ENCODE assay signal across 17 cellular contexts in the genomic region with DNA sequence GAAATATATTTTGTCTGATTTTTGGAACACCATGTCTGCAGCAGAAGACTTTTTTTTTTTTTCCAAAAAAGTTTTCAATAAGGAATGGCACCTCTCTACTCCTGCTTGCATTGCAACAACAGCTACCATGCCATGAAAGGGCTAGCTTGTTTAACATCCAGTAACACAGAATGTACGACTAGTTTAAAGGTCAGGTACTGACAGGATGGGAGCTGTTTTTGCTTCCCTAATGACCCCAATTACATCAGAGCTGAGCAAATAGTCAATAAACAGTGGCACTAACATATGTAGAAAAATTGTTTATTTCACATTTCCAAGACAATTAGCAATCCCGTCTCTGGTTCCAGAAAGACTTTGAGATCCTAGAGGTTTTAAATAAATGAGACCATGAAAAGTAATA.
A peak's percentile ranks its signal among the peaks of the same experiment; 100 is the strongest.
DNase-seq lines count a peak whose midpoint lies in the region; ATAC-seq, FAIRE-seq and TF ChIP-seq lines count a peak whose summit lies in the region.
"Had no signal": no experiment of that assay in that cellular context is flagged by ENCODE, and none has a peak within 500 bp of the region (broad histone marks: within the 10 kb centered on the region; RNA-seq: fewer than 3 reads in every experiment).

No MANE protein-coding gene starts in this region.

- H3K4me1 ChIP-seq in astrocyte (ENCODE audit: insufficient read depth, low read length) (no peaks in the 10 kb centered on the region), liver (ENCODE audit: control insufficient read depth in 4 of 4, insufficient read depth in 4 of 4, low read length in 3 of 4) (peaks cover 2 to 11% (median 5%) of the 10 kb centered on the region in 4 donors), GM23248 (ENCODE audit: insufficient read depth) (peaks cover 12% of the 10 kb centered on the region; the same call in 1 of the 2 replicates)

- TF ChIP-seq CTCF in astrocyte (IDR thresholded peaks at IDR 0.05; ENCODE audit: insufficient read depth, low read depth, low read length): no peak
- TF ChIP-seq CTCF in liver (IDR thresholded peaks at IDR 0.05; ENCODE audit: low read depth, low read length, missing input control): no peak

- H3K27ac ChIP-seq in astrocyte (ENCODE audit: low read depth, low read length) (no peak overlapping the region), liver (ENCODE audit: low read depth in 1 of 2, low read length in 2 of 2) (no peak overlapping the region), GM23248 (no peak overlapping the region)
- H3K27ac ChIP-seq: C4-2B, HL-60 had no signal

- DNase-seq in HuH-7.5 (ENCODE audit: low spot score) (peak; percentile 48), NCI-H69 (lab: John Stamatoyannopoulos, UW) (peak; percentile 32), astrocyte (ENCODE audit: low read depth) (no peak), GM23248 (no peak), NCI-H1417 treated with DMSO at 0.1 percent for 48 hours (lab: John Stamatoyannopoulos, UW) (no peak)
- no peak for DNase-seq in activated T-cell treated with anti-CD3 and anti-CD28 coated beads, Interleukin-2, amount 50 U/mL, for 72 hours
- DNase-seq: CD4-positive, alpha-beta memory T cell; DMS79; GOT3; H9 had no signal

- H3K4me3 Mint-ChIP-seq in astrocyte (ENCODE audit: unreplicated experiment): no peak overlapping the region
- no peak overlapping the region for H3K4me3 Mint-ChIP-seq in activated T-cell treated with anti-CD3 and anti-CD28 coated beads, Interleukin-2, amount 50 U/mL, for 72 hours
- H3K4me3 Mint-ChIP-seq: B cell; CD4-positive, alpha-beta memory T cell; H9; IgD-negative memory B cell had no signal

- peak in 1 of 2 donors; percentile 44 for TF ChIP-seq RAD21 in liver (IDR thresholded peaks at IDR 0.05)

- H2AFZ ChIP-seq in astrocyte (ENCODE audit: low read depth, low read length) (no peak overlapping the region), GM23248 (no peak overlapping the region)

- no peaks in the 10 kb centered on the region for H3K79me2 ChIP-seq in astrocyte (ENCODE audit: insufficient read depth, low read length)
- H3K79me2 ChIP-seq in GM23248 (ENCODE audit: insufficient read depth): no peaks in the 10 kb centered on the region

- in situ Hi-C loops in GM23248 (cut with MboI): no loop called here

- H3K9me2 ChIP-seq in GM23248 (ENCODE audit: insufficient read depth): no peaks in the 10 kb centered on the region

- H3K9me3 ChIP-seq in astrocyte (ENCODE audit: insufficient read depth, low read depth, low read length) (peaks cover 4% of the 10 kb centered on the region), liver (ENCODE audit: control insufficient read depth in 4 of 4, low read length in 3 of 4) (peaks cover 0 to 3% (median 2%) of the 10 kb centered on the region in 4 donors), GM23248 (ENCODE audit: low read depth) (no peaks in the 10 kb centered on the region)

- H3K27me3 Mint-ChIP-seq in astrocyte (ENCODE audit: low read depth, unreplicated experiment): no peaks in the 10 kb centered on the region
- no peaks in the 10 kb centered on the region for H3K27me3 Mint-ChIP-seq in activated T-cell treated with anti-CD3 and anti-CD28 coated beads, Interleukin-2, amount 50 U/mL, for 72 hours (ENCODE audit: low read depth)
- H3K27me3 Mint-ChIP-seq: B cell; CD4-positive, alpha-beta memory T cell; IgD-negative memory B cell had no signal

- H3F3A ChIP-seq in GM23248 (ENCODE audit: insufficient read depth): 0 out of 2 replicates have a peak, but pooled peaks cover 3% of the 10 kb centered on the region

- H3K4me3 ChIP-seq in astrocyte (ENCODE audit: insufficient read depth, low read depth, low read length) (no peak overlapping the region), liver (ENCODE audit: low read depth in 1 of 3, low read length in 3 of 3) (no peak overlapping the region), GM23248 (no peak overlapping the region)

- ATAC-seq in activated T-cell treated with anti-CD3 and anti-CD28 coated beads, Interleukin-2, amount 50 U/mL, for 72 hours (replicated peaks in 1 of 2): no peak
- no peak for ATAC-seq in GM19467 (IDR thresholded peaks at IDR 0.05; ENCODE audit: unreplicated experiment)

- H3K27me3 ChIP-seq in astrocyte (ENCODE audit: insufficient read depth, low read length) (no peaks in the 10 kb centered on the region), liver (ENCODE audit: control insufficient read depth in 4 of 4, insufficient read depth in 4 of 4, low read length in 3 of 4) (no peaks in the 10 kb centered on the region), GM23248 (replicated peaks; ENCODE audit: insufficient read depth) (no peaks in the 10 kb centered on the region)

- H3K4me2 ChIP-seq in astrocyte (ENCODE audit: low read length) (no peak overlapping the region), GM23248 (ENCODE audit: unreplicated experiment) (no peak overlapping the region)

- peaks cover 8% of the 10 kb centered on the region for H3K4me1 Mint-ChIP-seq in astrocyte (ENCODE audit: low read depth, unreplicated experiment)
- H3K4me1 Mint-ChIP-seq in activated T-cell treated with anti-CD3 and anti-CD28 coated beads, Interleukin-2, amount 50 U/mL, for 72 hours (ENCODE audit: low read depth): no peaks in the 10 kb centered on the region
- H3K4me1 Mint-ChIP-seq: B cell; CD4-positive, alpha-beta memory T cell; IgD-negative memory B cell had no signal

- no peaks in the 10 kb centered on the region for H4K20me1 ChIP-seq in astrocyte (ENCODE audit: insufficient read depth, low read length)
- no peaks in the 10 kb centered on the region for H4K20me1 ChIP-seq in GM23248 (ENCODE audit: insufficient read depth)

- FAIRE-seq in astrocyte (lab: Jason Lieb, UNC): peak; percentile 13
- FAIRE-seq: GM12891 had no signal

- peaks cover 6% of the 10 kb centered on the region for H3K9me3 Mint-ChIP-seq in astrocyte (ENCODE audit: unreplicated experiment)
- peaks cover 3% of the 10 kb centered on the region in 2 donors for H3K9me3 Mint-ChIP-seq in activated T-cell treated with anti-CD3 and anti-CD28 coated beads, Interleukin-2, amount 50 U/mL, for 72 hours
- H3K9me3 Mint-ChIP-seq: H9 had no signal

- H3K36me3 ChIP-seq in astrocyte (ENCODE audit: insufficient read depth, low read length) (no peaks in the 10 kb centered on the region), liver (ENCODE audit: control insufficient read depth in 4 of 4, insufficient read depth in 3 of 4, low read depth in 1 of 4, low read length in 3 of 4) (no peaks in the 10 kb centered on the region), GM23248 (ENCODE audit: low read depth) (no peaks in the 10 kb centered on the region)

- no peak overlapping the region for H3K9ac ChIP-seq in astrocyte (ENCODE audit: low read length)
- H3K9ac ChIP-seq in liver (ENCODE audit: low read depth in 1 of 2, low read length in 2 of 2): no peak overlapping the region
- no peak overlapping the region for H3K9ac ChIP-seq in GM23248

- 17% methylated on average over 2 of the region's 2 CpGs for WGBS in liver
- WGBS in GM23248 (ENCODE audit: low coverage in 1 of 2, low lambda C conversion rate in 2 of 2, missing lambda C conversion rate in 2 of 2), 2 experiments: 79 to 89% methylated on average over 2 of the region's 2 CpGs

- no peaks in the 10 kb centered on the region for H3K36me3 Mint-ChIP-seq in astrocyte (ENCODE audit: low read depth, unreplicated experiment)
- H3K36me3 Mint-ChIP-seq in activated T-cell treated with anti-CD3 and anti-CD28 coated beads, Interleukin-2, amount 50 U/mL, for 72 hours (ENCODE audit: insufficient read depth in 2 of 2): no peaks in the 10 kb centered on the region
- H3K36me3 Mint-ChIP-seq: CD4-positive, alpha-beta memory T cell; IgD-negative memory B cell had no signal

- no peak overlapping the region for H3K27ac Mint-ChIP-seq in astrocyte (ENCODE audit: unreplicated experiment)
- H3K27ac Mint-ChIP-seq in activated T-cell treated with anti-CD3 and anti-CD28 coated beads, Interleukin-2, amount 50 U/mL, for 72 hours: no peak overlapping the region
- H3K27ac Mint-ChIP-seq: B cell; CD4-positive, alpha-beta memory T cell; H9; IgD-negative memory B cell had no signal

TF ChIP-seq in liver, 16 proteins besides CTCF, POLR2A, EP300 and RAD21 (continues in another document):
- TF ChIP-seq FOXA1 (IDR thresholded peaks at IDR 0.05) (no peak), EGR1 (IDR thresholded peaks at IDR 0.05; ENCODE audit: low read depth in 2 of 2) (no peak), TAF1 (conservative IDR thresholded peaks at IDR 0.05) (no peak), YY1 (IDR thresholded peaks at IDR 0.05) (peak; percentile 64), HNF4A (conservative IDR thresholded peaks at IDR 0.05) (peak; percentile 60 to 71), FOXA2 (IDR thresholded peaks at IDR 0.05) (peak; percentile 7)
- TF ChIP-seq, protein P1, sequence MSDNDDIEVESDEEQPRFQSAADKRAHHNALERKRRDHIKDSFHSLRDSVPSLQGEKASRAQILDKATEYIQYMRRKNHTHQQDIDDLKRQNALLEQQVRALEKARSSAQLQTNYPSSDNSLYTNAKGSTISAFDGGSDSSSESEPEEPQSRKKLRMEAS (IDR thresholded peaks at IDR 0.05): no peak
- TF ChIP-seq, protein P2, sequence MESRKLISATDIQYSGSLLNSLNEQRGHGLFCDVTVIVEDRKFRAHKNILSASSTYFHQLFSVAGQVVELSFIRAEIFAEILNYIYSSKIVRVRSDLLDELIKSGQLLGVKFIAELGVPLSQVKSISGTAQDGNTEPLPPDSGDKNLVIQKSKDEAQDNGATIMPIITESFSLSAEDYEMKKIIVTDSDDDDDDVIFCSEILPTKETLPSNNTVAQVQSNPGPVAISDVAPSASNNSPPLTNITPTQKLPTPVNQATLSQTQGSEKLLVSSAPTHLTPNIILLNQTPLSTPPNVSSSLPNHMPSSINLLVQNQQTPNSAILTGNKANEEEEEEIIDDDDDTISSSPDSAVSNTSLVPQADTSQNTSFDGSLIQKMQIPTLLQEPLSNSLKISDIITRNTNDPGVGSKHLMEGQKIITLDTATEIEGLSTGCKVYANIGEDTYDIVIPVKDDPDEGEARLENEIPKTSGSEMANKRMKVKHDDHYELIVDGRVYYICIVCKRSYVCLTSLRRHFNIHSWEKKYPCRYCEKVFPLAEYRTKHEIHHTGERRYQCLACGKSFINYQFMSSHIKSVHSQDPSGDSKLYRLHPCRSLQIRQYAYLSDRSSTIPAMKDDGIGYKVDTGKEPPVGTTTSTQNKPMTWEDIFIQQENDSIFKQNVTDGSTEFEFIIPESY (IDR thresholded peaks at IDR 0.05): no peak

Comparison
In these comparisons a context has a peak if more than half of its experiments do, and no peak if none do; other contexts are left out.
1. DNase-seq: peak in HuH-7.5 (single experiment) and NCI-H69 (single experiment); none in astrocyte (single experiment), GM23248 (single experiment), activated T-cell treated with anti-CD3 and anti-CD28 coated beads, Interleukin-2, amount 50 U/mL, for 72 hours (0 of 2) and NCI-H1417 treated with DMSO at 0.1 percent for 48 hours (single experiment).